In the genomic region with DNA sequence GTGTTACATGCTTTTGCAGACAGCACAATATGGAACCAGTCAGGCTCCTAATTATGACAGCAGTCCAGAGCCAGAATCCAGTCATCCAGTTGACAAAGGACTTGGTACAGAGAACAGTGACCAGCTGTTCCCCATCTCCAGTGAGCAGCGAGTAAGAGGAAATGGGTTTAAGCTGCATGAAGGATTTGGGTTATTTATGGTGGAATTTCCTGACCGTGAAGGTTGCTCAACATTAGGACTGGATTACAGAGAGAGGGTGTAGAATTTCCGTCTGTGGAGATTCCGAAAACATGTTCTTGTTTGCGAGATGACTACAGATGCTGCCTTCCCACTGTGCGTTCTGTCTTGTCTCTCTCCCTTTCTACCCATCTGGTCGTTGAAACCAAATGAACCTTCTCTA, we compare ENCODE assay signal across 14 cellular contexts. TPM values are rescaled to one million over a fixed set of nuclear protein-coding genes. Genes with fewer than 3 reads are reported as not detected.
DNase-seq lines count a peak whose midpoint lies in the region; ATAC-seq, FAIRE-seq and TF ChIP-seq lines count a peak whose summit lies in the region.
"Had no signal": no experiment of that assay in that cellular context is flagged by ENCODE, and none has a peak within 500 bp of the region (broad histone marks: within the 10 kb centered on the region; RNA-seq: fewer than 3 reads in every experiment).

No MANE protein-coding gene starts in this region.

- no peak overlapping the region for H3K27ac Mint-ChIP-seq in activated CD4-positive, alpha-beta memory T cell treated with anti-CD3 and anti-CD28 coated beads for 36 hours
- H3K27ac Mint-ChIP-seq: activated T-helper 1 cell treated with anti-CD3 and anti-CD28 coated beads, Interleukin-12 subunit alpha, Interleukin-12 subunit beta, Interleukin-2, Interleukin-4 antibody, amounts not matched to agents 30 ng/mL and 10 ng/mL and 1 ng/mL, durations not matched to agents 14 hours and 24 hours and 36 hours; IgD-negative memory B cell had no signal

- TF ChIP-seq EP300 in gastroesophageal sphincter (IDR thresholded peaks at IDR 0.05): no peak

- no peaks in the 10 kb centered on the region for H3K9me3 ChIP-seq in gastroesophageal sphincter

- TF ChIP-seq POLR2A in gastroesophageal sphincter (IDR thresholded peaks at IDR 0.05): no peak

- WGBS in gastroesophageal sphincter (ENCODE audit: low coverage in 1 of 2), 2 donors: 7 to 18% methylated on average over 7 of the region's 7 CpGs

- H3K36me3 Mint-ChIP-seq in activated CD4-positive, alpha-beta memory T cell treated with anti-CD3 and anti-CD28 coated beads for 36 hours: peaks cover 12% of the 10 kb centered on the region

- H3K27ac ChIP-seq in gastroesophageal sphincter: peak overlapping the region in 2 of 4 donors; percentile 7 to 46

- CTCF ChIA-PET in activated CD4-positive, alpha-beta memory T cell treated with anti-CD3 and anti-CD28 coated beads for 36 hours (lab: Charles Lee): no interaction called here

- peaks cover 18% of the 10 kb centered on the region for H3K4me1 Mint-ChIP-seq in activated CD4-positive, alpha-beta memory T cell treated with anti-CD3 and anti-CD28 coated beads for 36 hours (ENCODE audit: low read depth)

- POLR2A ChIA-PET in activated CD4-positive, alpha-beta memory T cell treated with anti-CD3 and anti-CD28 coated beads for 36 hours (lab: Charles Lee): no interaction called here

- intact Hi-C loops in activated CD4-positive, alpha-beta memory T cell treated with anti-CD3 and anti-CD28 coated beads for 36 hours (cut with micrococcal nuclease): no loop called here

- no peak overlapping the region for H3K4me3 Mint-ChIP-seq in activated CD4-positive, alpha-beta memory T cell treated with anti-CD3 and anti-CD28 coated beads for 36 hours
- H3K4me3 Mint-ChIP-seq: activated T-helper 1 cell treated with anti-CD3 and anti-CD28 coated beads, Interleukin-12 subunit alpha, Interleukin-12 subunit beta, Interleukin-2, Interleukin-4 antibody, amounts not matched to agents 30 ng/mL and 10 ng/mL and 1 ng/mL, durations not matched to agents 14 hours and 24 hours and 36 hours; IgD-negative memory B cell had no signal

- H3K4me1 ChIP-seq in gastroesophageal sphincter: peaks cover 0 to 7% (median 0%) of the 10 kb centered on the region in 3 donors

- no peaks in the 10 kb centered on the region for H3K36me3 ChIP-seq in gastroesophageal sphincter

- peaks cover 20% of the 10 kb centered on the region for H3K27me3 ChIP-seq in gastroesophageal sphincter

- H3K4me3 ChIP-seq in gastroesophageal sphincter: no peak overlapping the region
- no peak overlapping the region for H3K4me3 ChIP-seq in skeletal muscle cell (ENCODE audit: low read depth, low read length)

- H3K27me3 Mint-ChIP-seq in activated CD4-positive, alpha-beta memory T cell treated with anti-CD3 and anti-CD28 coated beads for 36 hours: no peaks in the 10 kb centered on the region
- H3K27me3 Mint-ChIP-seq: IgD-negative memory B cell had no signal

- DNase-seq in GM18507 (ENCODE audit: extremely low spot score, insufficient read length, low read depth) (no peak), NOMO-1 treated with dmso at 0.1 percent for 144 hours (lab: John Stamatoyannopoulos, UW; ENCODE audit: unreplicated experiment) (peak; percentile 23), skeletal muscle cell (ENCODE audit: low read depth) (peak; percentile 43), activated T-cell treated with anti-CD3 and anti-CD28 coated beads for 4 hours (no peak), T-helper 9 cell (no peak), NCI-H1417 (lab: John Stamatoyannopoulos, UW) (no peak)
- DNase-seq in activated CD4-positive, alpha-beta memory T cell treated with anti-CD3 and anti-CD28 coated beads for 36 hours: no peak
- DNase-seq: NCI-H526, posterior cingulate gyrus had no signal

- peak; percentile 48 for FAIRE-seq in GM18507 (lab: Jason Lieb, UNC)
- FAIRE-seq: G401.6 had no signal

- ATAC-seq in gastroesophageal sphincter: peak; percentile 90

- TF ChIP-seq CTCF in gastroesophageal sphincter (IDR thresholded peaks at IDR 0.05): no peak

- H3K9me3 Mint-ChIP-seq in activated CD4-positive, alpha-beta memory T cell treated with anti-CD3 and anti-CD28 coated beads for 36 hours: no peaks in the 10 kb centered on the region
- H3K9me3 Mint-ChIP-seq: activated T-helper 1 cell treated with anti-CD3 and anti-CD28 coated beads, Interleukin-12 subunit alpha, Interleukin-12 subunit beta, Interleukin-2, Interleukin-4 antibody, amounts not matched to agents 30 ng/mL and 10 ng/mL and 1 ng/mL, durations not matched to agents 14 hours and 24 hours and 36 hours; IgD-negative memory B cell had no signal

RNA-seq across cellular contexts. Expression of a gene that starts 24.5 kb away (rescaled TPM):
- total RNA-seq in gastroesophageal sphincter: 1 to 10 TPM in 2 of 4 donors, under 1 TPM in 1, not detected in 1; 0.89 to 1.8 (median 1.2) TPM
- total RNA-seq in activated CD4-positive, alpha-beta memory T cell treated with anti-CD3 and anti-CD28 coated beads for 36 hours: 10 to 100 TPM; 20.3 to 20.8 TPM
- total RNA-seq: dermis microvascular lymphatic vessel endothelial cell had no signal

Comparison
In these comparisons a context has a peak if more than half of its experiments do, and no peak if none do; other contexts are left out.
1. DNase-seq: peak in NOMO-1 treated with dmso at 0.1 percent for 144 hours (single experiment) and skeletal muscle cell (single experiment); none in GM18507 (single experiment), activated T-cell treated with anti-CD3 and anti-CD28 coated beads for 4 hours (single experiment), T-helper 9 cell (single experiment), activated CD4-positive, alpha-beta memory T cell treated with anti-CD3 and anti-CD28 coated beads for 36 hours (single experiment) and NCI-H1417 (0 of 3).
2. RNA of a gene that starts 24.5 kb away (total RNA-seq): 20.3 to 20.8 TPM in activated CD4-positive, alpha-beta memory T cell treated with anti-CD3 and anti-CD28 coated beads for 36 hours; 0.89 to 1.8 TPM in gastroesophageal sphincter; every median in the first group is over 4 times any median in the second.